Comparison of ENCODE assay signal across 10 cellular contexts in genomic region chr5:76084496-76085285, GRCh38. TPM values are rescaled to one million over a fixed set of nuclear protein-coding genes. Genes with fewer than 3 reads are reported as not detected.
DNase-seq lines count a peak whose midpoint lies in the region; ATAC-seq and TF ChIP-seq lines count a peak whose summit lies in the region.
"Had no signal": no experiment of that assay in that cellular context is flagged by ENCODE, and none has a peak within 500 bp of the region (broad histone marks: within the 10 kb centered on the region; RNA-seq: fewer than 3 reads in every experiment).

No MANE protein-coding gene starts in this region.

- ATAC-seq in GM18498 (IDR thresholded peaks at IDR 0.05; ENCODE audit: unreplicated experiment), result no peak

- no peaks in the 10 kb centered on the region for H3K9me3 ChIP-seq in NT2/D1 (ENCODE audit: insufficient read depth, low read length)

- H3K4me3 Mint-ChIP-seq in dendritic cell treated with granulocyte-macrophage colony-stimulating factor and Interleukin-4, amounts not matched to agents 40 ng/mL and 50 ng/mL, for 4 days, result peak overlapping the region; percentile 53
- H3K4me3 Mint-ChIP-seq in progenitor cell of endocrine pancreas (ENCODE audit: low read depth), result peak overlapping the region; percentile 73

- peaks cover 77% of the 10 kb centered on the region for H3K27me3 Mint-ChIP-seq in dendritic cell treated with granulocyte-macrophage colony-stimulating factor and Interleukin-4, amounts not matched to agents 40 ng/mL and 50 ng/mL, for 4 days
- H3K27me3 Mint-ChIP-seq in progenitor cell of endocrine pancreas, result peaks cover 89% of the 10 kb centered on the region

- H3K36me3 Mint-ChIP-seq in dendritic cell treated with granulocyte-macrophage colony-stimulating factor and Interleukin-4, amounts not matched to agents 40 ng/mL and 50 ng/mL, for 4 days (ENCODE audit: low read depth), result no peaks in the 10 kb centered on the region
- H3K36me3 Mint-ChIP-seq in progenitor cell of endocrine pancreas (ENCODE audit: insufficient read depth), result no peaks in the 10 kb centered on the region

- peak overlapping the region; percentile 51 for H3K4me3 ChIP-seq in NT2/D1 (ENCODE audit: insufficient read length, low read depth)

- TF ChIP-seq CTCF in progenitor cell of endocrine pancreas (IDR thresholded peaks at IDR 0.05; ENCODE audit: unreplicated experiment), result no peak

- H3K9ac ChIP-seq in NT2/D1 (ENCODE audit: insufficient read length, low read depth), result peak overlapping the region; percentile 74

- no peaks in the 10 kb centered on the region for H3K36me3 ChIP-seq in NT2/D1 (ENCODE audit: insufficient read depth, insufficient read length, low read length)

- no peaks in the 10 kb centered on the region for H3K9me3 Mint-ChIP-seq in dendritic cell treated with granulocyte-macrophage colony-stimulating factor and Interleukin-4, amounts not matched to agents 40 ng/mL and 50 ng/mL, for 4 days
- H3K9me3 Mint-ChIP-seq in progenitor cell of endocrine pancreas (ENCODE audit: low read depth), result no peaks in the 10 kb centered on the region

- peaks cover 60% of the 10 kb centered on the region for H3K27me3 ChIP-seq in NT2/D1 (ENCODE audit: insufficient read depth, insufficient read length)

- H3K4me1 Mint-ChIP-seq in dendritic cell treated with granulocyte-macrophage colony-stimulating factor and Interleukin-4, amounts not matched to agents 40 ng/mL and 50 ng/mL, for 4 days (ENCODE audit: low read depth), result peaks cover 33% of the 10 kb centered on the region
- peaks cover 16% of the 10 kb centered on the region for H3K4me1 Mint-ChIP-seq in progenitor cell of endocrine pancreas (ENCODE audit: low read depth)

- H3K4me1 ChIP-seq in NT2/D1 (ENCODE audit: insufficient read depth, insufficient read length), result no peaks in the 10 kb centered on the region
- H3K4me1 ChIP-seq: foreskin keratinocyte had no signal

- H3K27ac Mint-ChIP-seq in dendritic cell treated with granulocyte-macrophage colony-stimulating factor and Interleukin-4, amounts not matched to agents 40 ng/mL and 50 ng/mL, for 4 days, result no peak overlapping the region
- H3K27ac Mint-ChIP-seq in progenitor cell of endocrine pancreas, result peak overlapping the region; percentile 82

- DNase-seq in DMS53 (lab: John Stamatoyannopoulos, UW), result peak; percentile 53
- no peak for DNase-seq in DMS53 treated with DMSO at 0.1 percent for 48 hours (lab: John Stamatoyannopoulos, UW; ENCODE audit: unreplicated experiment)
- no peak for DNase-seq in NT2/D1 (ENCODE audit: low read depth, low spot score)
- DNase-seq in progenitor cell of endocrine pancreas (ENCODE audit: low spot score, unreplicated experiment), result peak; percentile 13
- DNase-seq in AG08395 (ENCODE audit: low spot score), result no peak
- no peak for DNase-seq in UCSD-AML1 (lab: John Stamatoyannopoulos, UW; ENCODE audit: unreplicated experiment)
- DNase-seq: 8988T, foreskin keratinocyte had no signal

- intact Hi-C loops in dendritic cell treated with granulocyte-macrophage colony-stimulating factor and Interleukin-4, amounts not matched to agents 40 ng/mL and 50 ng/mL, for 4 days (cut with micrococcal nuclease), result no loop called here

RNA-seq across cellular contexts. Expression of gene SV2C, which starts 1.5 kb away (rescaled TPM):
- 0.27 and 0.48 TPM in 2 replicates for total RNA-seq in progenitor cell of endocrine pancreas

Comparison
In these comparisons a context has a peak if more than half of its experiments do, and no peak if none do; other contexts are left out.
1. DNase-seq: peak in DMS53 (single experiment) and progenitor cell of endocrine pancreas (single experiment); none in DMS53 treated with DMSO at 0.1 percent for 48 hours (single experiment), NT2/D1 (single experiment), AG08395 (single experiment) and UCSD-AML1 (single experiment).